19 cellular contexts compared by ENCODE assay signal in genomic region chr13:111955412-111955769, GRCh38.
DNase-seq lines count a peak whose midpoint lies in the region; ATAC-seq and TF ChIP-seq lines count a peak whose summit lies in the region.
"Had no signal": no experiment of that assay in that cellular context is flagged by ENCODE, and none has a peak within 500 bp of the region (broad histone marks: within the 10 kb centered on the region; RNA-seq: fewer than 3 reads in every experiment).

No MANE protein-coding gene starts in this region.

- H3K27ac Mint-ChIP-seq in activated CD8-positive, alpha-beta memory T cell treated with anti-CD3 and anti-CD28 coated beads, Interleukin-2, amount 10 ng/mL, durations not matched to agents 7 days and 5 days: no peak overlapping the region
- H3K27ac Mint-ChIP-seq in WTC11: no peak overlapping the region
- H3K27ac Mint-ChIP-seq in nephron progenitor cell: no peak overlapping the region
- H3K27ac Mint-ChIP-seq: CD8-positive, alpha-beta memory T cell; GM23338 had no signal

- H3K9me2 ChIP-seq in SK-N-SH: no peaks in the 10 kb centered on the region

- H3K4me3 Mint-ChIP-seq in activated CD8-positive, alpha-beta memory T cell treated with anti-CD3 and anti-CD28 coated beads, Interleukin-2, amount 10 ng/mL, durations not matched to agents 7 days and 5 days: no peak overlapping the region
- no peak overlapping the region for H3K4me3 Mint-ChIP-seq in WTC11
- no peak overlapping the region for H3K4me3 Mint-ChIP-seq in nephron progenitor cell
- H3K4me3 Mint-ChIP-seq: CD8-positive, alpha-beta memory T cell; GM23338 had no signal

- H3F3A ChIP-seq in SK-N-SH (replicated peaks; ENCODE audit: insufficient read depth): no peaks in the 10 kb centered on the region

- no peak for TF ChIP-seq EP300 in SK-N-SH (IDR thresholded peaks at IDR 0.05; ENCODE audit: borderline replicate concordance in 1 of 2, low read depth in 1 of 2, low read length in 1 of 2)

- H3K9me3 Mint-ChIP-seq in activated CD8-positive, alpha-beta memory T cell treated with anti-CD3 and anti-CD28 coated beads, Interleukin-2, amount 10 ng/mL, durations not matched to agents 7 days and 5 days (ENCODE audit: low read depth): no peaks in the 10 kb centered on the region
- H3K9me3 Mint-ChIP-seq in WTC11 (peaks cover 14% of the 10 kb centered on the region), nephron progenitor cell (peaks cover 15% of the 10 kb centered on the region)

- TF ChIP-seq CTCF in WTC11 (IDR thresholded peaks at IDR 0.05): no peak
- no peak for TF ChIP-seq CTCF in nephron progenitor cell (IDR thresholded peaks at IDR 0.05)
- no peak for TF ChIP-seq CTCF in SK-N-SH (IDR thresholded peaks at IDR 0.05)

- POLR2A ChIA-PET in WTC11 (lab: Charles Lee): no interaction called here
- POLR2A ChIA-PET in SK-N-SH (lab: Yijun Ruan, JAX): no interaction called here

- H3K9ac ChIP-seq in SK-N-SH: no peak overlapping the region

- H4K20me1 ChIP-seq in SK-N-SH (ENCODE audit: insufficient read depth): no peaks in the 10 kb centered on the region

- CTCF ChIA-PET in activated CD8-positive, alpha-beta memory T cell treated with anti-CD3 and anti-CD28 coated beads, Interleukin-2, amount 10 ng/mL, durations not matched to agents 7 days and 5 days (lab: Charles Lee): no interaction called here
- CTCF ChIA-PET in WTC11 (lab: Charles Lee): no interaction called here
- CTCF ChIA-PET in SK-N-SH (lab: Yijun Ruan, JAX): no interaction called here

- no peak for TF ChIP-seq RAD21 in SK-N-SH (IDR thresholded peaks at IDR 0.05; ENCODE audit: low read length)

- H3K4me2 ChIP-seq in SK-N-SH: no peak overlapping the region
- H3K4me2 ChIP-seq: GM23338 had no signal

- no peaks in the 10 kb centered on the region for H3K79me2 ChIP-seq in SK-N-SH (ENCODE audit: insufficient read depth)

- no peaks in the 10 kb centered on the region for H3K4me1 ChIP-seq in SK-N-SH (ENCODE audit: control insufficient read depth in 1 of 2, insufficient read depth in 2 of 2, low read depth in 1 of 2, low read length in 1 of 2)

- ATAC-seq in activated CD8-positive, alpha-beta memory T cell treated with anti-CD3 and anti-CD28 coated beads, Interleukin-2, amount 10 ng/mL, durations not matched to agents 7 days and 5 days: no peak
- no peak for ATAC-seq in WTC11
- ATAC-seq: GM23338, SK-N-SH treated with all-trans-retinoic acid at 6 μM for 48 hours had no signal

- H3K4me3 ChIP-seq in SK-N-SH (ENCODE audit: low read depth in 2 of 2, low read length in 1 of 2): no peak overlapping the region
- H3K4me3 ChIP-seq: GM23338 had no signal

- no peak overlapping the region for H3K27ac ChIP-seq in SK-N-SH (ENCODE audit: low read depth in 2 of 2, low read length in 1 of 2)
- H3K27ac ChIP-seq: 22Rv1 had no signal

- H3K36me3 ChIP-seq in SK-N-SH (replicated peaks in 1 of 2; ENCODE audit: control insufficient read depth in 1 of 2, insufficient read depth in 2 of 2, low read length in 1 of 2): no peaks in the 10 kb centered on the region

- WGBS in SK-N-SH (ENCODE audit: low lambda C conversion rate): 23% methylated on average over 12 of the region's 19 CpGs

- no peaks in the 10 kb centered on the region for H3K36me3 Mint-ChIP-seq in activated CD8-positive, alpha-beta memory T cell treated with anti-CD3 and anti-CD28 coated beads, Interleukin-2, amount 10 ng/mL, durations not matched to agents 7 days and 5 days
- H3K36me3 Mint-ChIP-seq in WTC11 (peaks cover 6% of the 10 kb centered on the region), nephron progenitor cell (ENCODE audit: low read depth) (no peaks in the 10 kb centered on the region)
- H3K36me3 Mint-ChIP-seq: CD8-positive, alpha-beta memory T cell had no signal

- DNase-seq in activated CD8-positive, alpha-beta memory T cell treated with anti-CD3 and anti-CD28 coated beads, Interleukin-2, amount 10 ng/mL, durations not matched to agents 7 days and 5 days: peak; percentile 2
- DNase-seq in activated CD8-positive, alpha-beta memory T cell treated with anti-CD3 and anti-CD28 coated beads, Interleukin-2, amount 50 U/mL, for 4 hours: no peak
- DNase-seq in WTC11 (ENCODE audit: low spot score): no peak
- peak; percentile 76 for DNase-seq in mesenteric fat pad (ENCODE audit: low spot score)
- no peak for DNase-seq in nephron progenitor cell
- no peak for DNase-seq in SK-N-SH
- DNase-seq in pons (ENCODE audit: low spot score): no peak
- DNase-seq in activated naive CD4-positive, alpha-beta T cell (lab: John Stamatoyannopoulos, UW): no peak
- DNase-seq: ACHN; C1 segment of cervical spinal cord; CD8-positive, alpha-beta memory T cell; Kasumi-1; NCI-H187 treated with DMSO at 0.1 percent for 48 hours; NCI-H2107; NCI-H748 treated with DMSO at 0.1 percent for 48 hours; SIG-M5 had no signal

- H3K4me1 Mint-ChIP-seq in activated CD8-positive, alpha-beta memory T cell treated with anti-CD3 and anti-CD28 coated beads, Interleukin-2, amount 10 ng/mL, durations not matched to agents 7 days and 5 days: no peaks in the 10 kb centered on the region
- H3K4me1 Mint-ChIP-seq in WTC11 (peaks cover 22% of the 10 kb centered on the region), nephron progenitor cell (peaks cover 5% of the 10 kb centered on the region)
- H3K4me1 Mint-ChIP-seq: CD8-positive, alpha-beta memory T cell had no signal

- no peaks in the 10 kb centered on the region for H3K9me3 ChIP-seq in SK-N-SH

- H3K27me3 ChIP-seq in SK-N-SH (ENCODE audit: insufficient read depth): peaks cover 5% of the 10 kb centered on the region; the same call in 1 of the 2 replicates

- H3K27me3 Mint-ChIP-seq in activated CD8-positive, alpha-beta memory T cell treated with anti-CD3 and anti-CD28 coated beads, Interleukin-2, amount 10 ng/mL, durations not matched to agents 7 days and 5 days: no peaks in the 10 kb centered on the region
- H3K27me3 Mint-ChIP-seq in WTC11 (ENCODE audit: low read depth): peaks cover 6% of the 10 kb centered on the region; the same call in 1 of the 2 replicates
- peaks cover 15% of the 10 kb centered on the region for H3K27me3 Mint-ChIP-seq in nephron progenitor cell (ENCODE audit: low read depth, poor library complexity)

- H2AFZ ChIP-seq in SK-N-SH (ENCODE audit: low read depth): no peak overlapping the region
- H2AFZ ChIP-seq: GM23338 had no signal

TF ChIP-seq in WTC11, 78 proteins besides CTCF, POLR2A, EP300 and RAD21:
- TF ChIP-seq, protein P1, sequence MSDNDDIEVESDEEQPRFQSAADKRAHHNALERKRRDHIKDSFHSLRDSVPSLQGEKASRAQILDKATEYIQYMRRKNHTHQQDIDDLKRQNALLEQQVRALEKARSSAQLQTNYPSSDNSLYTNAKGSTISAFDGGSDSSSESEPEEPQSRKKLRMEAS (CRISPR knock-in tag; IDR thresholded peaks at IDR 0.05): peak; percentile 7; the same call in 1 of the 2 replicates
- TF ChIP-seq, protein P2, sequence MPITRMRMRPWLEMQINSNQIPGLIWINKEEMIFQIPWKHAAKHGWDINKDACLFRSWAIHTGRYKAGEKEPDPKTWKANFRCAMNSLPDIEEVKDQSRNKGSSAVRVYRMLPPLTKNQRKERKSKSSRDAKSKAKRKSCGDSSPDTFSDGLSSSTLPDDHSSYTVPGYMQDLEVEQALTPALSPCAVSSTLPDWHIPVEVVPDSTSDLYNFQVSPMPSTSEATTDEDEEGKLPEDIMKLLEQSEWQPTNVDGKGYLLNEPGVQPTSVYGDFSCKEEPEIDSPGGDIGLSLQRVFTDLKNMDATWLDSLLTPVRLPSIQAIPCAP (CRISPR knock-in tag; IDR thresholded peaks at IDR 0.05): no peak
TF ChIP-seq in WTC11: peak in this region for 1.

TF ChIP-seq in SK-N-SH, 30 proteins besides CTCF, POLR2A, EP300 and RAD21:
- TF ChIP-seq RXRA (IDR thresholded peaks at IDR 0.05; ENCODE audit: borderline replicate concordance, low read depth) (no peak), EZH2phosphoT487 (IDR thresholded peaks at IDR 0.05; ENCODE audit: borderline replicate concordance, low read depth) (no peak), RFX5 (IDR thresholded peaks at IDR 0.05; ENCODE audit: low read length) (no peak), USF1 (IDR thresholded peaks at IDR 0.05; ENCODE audit: borderline replicate concordance, low read depth) (no peak), POLR2AphosphoS5 (IDR thresholded peaks at IDR 0.05; ENCODE audit: low read depth, low read length) (no peak), FOXM1 (IDR thresholded peaks at IDR 0.05; ENCODE audit: low read depth) (no peak), SIN3A (IDR thresholded peaks at IDR 0.05; ENCODE audit: borderline replicate concordance, low read depth, low read length) (no peak), TAF1 (IDR thresholded peaks at IDR 0.05; ENCODE audit: borderline replicate concordance, low read depth, low read length) (no peak), TCF12 (IDR thresholded peaks at IDR 0.05) (no peak), SMC3 (IDR thresholded peaks at IDR 0.05; ENCODE audit: low read depth, low read length) (no peak)
- TF ChIP-seq, protein P3, sequence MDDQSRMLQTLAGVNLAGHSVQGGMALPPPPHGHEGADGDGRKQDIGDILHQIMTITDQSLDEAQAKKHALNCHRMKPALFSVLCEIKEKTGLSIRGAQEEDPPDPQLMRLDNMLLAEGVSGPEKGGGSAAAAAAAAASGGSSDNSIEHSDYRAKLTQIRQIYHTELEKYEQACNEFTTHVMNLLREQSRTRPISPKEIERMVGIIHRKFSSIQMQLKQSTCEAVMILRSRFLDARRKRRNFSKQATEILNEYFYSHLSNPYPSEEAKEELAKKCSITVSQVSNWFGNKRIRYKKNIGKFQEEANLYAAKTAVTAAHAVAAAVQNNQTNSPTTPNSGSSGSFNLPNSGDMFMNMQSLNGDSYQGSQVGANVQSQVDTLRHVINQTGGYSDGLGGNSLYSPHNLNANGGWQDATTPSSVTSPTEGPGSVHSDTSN (IDR thresholded peaks at IDR 0.05): no peak

Comparison
In these comparisons a context has a peak if more than half of its experiments do, and no peak if none do; other contexts are left out.
1. DNase-seq: peak in activated CD8-positive, alpha-beta memory T cell treated with anti-CD3 and anti-CD28 coated beads, Interleukin-2, amount 10 ng/mL, durations not matched to agents 7 days and 5 days (single experiment) and mesenteric fat pad (single experiment); none in activated CD8-positive, alpha-beta memory T cell treated with anti-CD3 and anti-CD28 coated beads, Interleukin-2, amount 50 U/mL, for 4 hours (single experiment), WTC11 (single experiment), nephron progenitor cell (single experiment), SK-N-SH (single experiment), pons (single experiment) and activated naive CD4-positive, alpha-beta T cell (0 of 4).